12 cellular contexts compared by ENCODE assay signal in the genomic region with DNA sequence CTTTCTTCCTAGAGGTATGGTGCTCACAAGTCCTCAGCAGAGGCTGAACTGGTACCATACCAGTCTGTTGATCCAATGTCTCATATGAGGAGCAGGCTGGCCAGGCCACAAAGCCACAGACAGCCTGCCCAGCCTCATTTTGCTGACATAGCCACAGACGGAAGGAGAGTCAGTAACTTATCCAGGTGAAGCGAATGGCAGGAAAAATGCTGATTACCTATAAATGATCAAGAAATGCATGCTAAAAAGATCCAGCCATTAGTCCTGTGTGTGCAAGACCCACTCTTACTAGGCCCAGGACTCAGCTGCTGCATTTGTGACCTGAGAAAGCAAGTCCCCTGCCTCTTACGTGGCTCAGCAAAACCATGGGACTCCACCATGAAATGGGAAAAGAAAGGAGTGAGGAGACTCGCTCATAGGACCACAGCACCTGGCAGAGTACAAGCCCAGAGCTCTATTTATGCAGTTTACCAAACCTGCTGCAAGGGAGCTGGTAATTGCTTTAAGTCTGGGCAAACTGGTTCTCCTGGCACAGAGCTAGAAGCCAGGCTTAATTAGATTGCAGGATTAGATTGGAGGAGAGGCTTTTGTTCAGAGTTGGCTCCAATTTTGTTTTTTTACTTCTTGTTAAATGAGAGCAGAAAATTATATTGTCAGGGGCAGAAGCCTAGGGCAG. TPM values are rescaled to one million over a fixed set of nuclear protein-coding genes. Genes with fewer than 3 reads are reported as not detected.
A peak's percentile ranks its signal among the peaks of the same experiment; 100 is the strongest.
DNase-seq lines count a peak whose midpoint lies in the region; ATAC-seq and TF ChIP-seq lines count a peak whose summit lies in the region.
"Had no signal": no experiment of that assay in that cellular context is flagged by ENCODE, and none has a peak within 500 bp of the region (broad histone marks: within the 10 kb centered on the region; RNA-seq: fewer than 3 reads in every experiment).

No MANE protein-coding gene starts in this region.

- BruUV-seq in PC-9 (replicated peaks; lab: Mats Ljungman, UMichigan): no TSS peak

- no peak for TF ChIP-seq POLR2A in thyroid gland (IDR thresholded peaks at IDR 0.05)

- CTCF ChIA-PET in PC-9 (lab: Charles Lee): interaction anchor here (1.3 kb wide), 1 partner anchor 19 kb away, joined by 5 read pairs; a partner anchor contains a TSS

- POLR2A ChIA-PET in PC-9 (lab: Charles Lee; ENCODE audit: unreplicated experiment): interaction anchor here (0.5 to 2.2 kb wide), 5 partner anchors 18 to 414 kb away, joined by 3 to 22 read pairs (median 6); a partner anchor contains a TSS

- peak overlapping the region; percentile 88 for H3K27ac ChIP-seq in PC-9
- H3K27ac ChIP-seq in layer of hippocampus (ENCODE audit: low read depth, low read length): peak overlapping the region; percentile 42
- peak overlapping the region; percentile 20 to 58 (median 57) for H3K27ac ChIP-seq in thyroid gland

- peak overlapping the region; percentile 7; the same call in 1 of the 2 replicates for H3K4me3 ChIP-seq in PC-9
- H3K4me3 ChIP-seq in thyroid gland (replicated peaks in 1 of 3): no peak overlapping the region

- H3K79me2 ChIP-seq in PC-9 (ENCODE audit: low read depth): no peaks in the 10 kb centered on the region

- H4K20me1 ChIP-seq in PC-9 (ENCODE audit: insufficient read depth): no peaks in the 10 kb centered on the region

- no peaks in the 10 kb centered on the region for H3K9me2 ChIP-seq in PC-9 (ENCODE audit: insufficient read depth)

- H3K27me3 ChIP-seq in PC-9 (ENCODE audit: insufficient read depth, low read depth) (no peaks in the 10 kb centered on the region), layer of hippocampus (ENCODE audit: control insufficient read depth, insufficient read depth, low read length) (no peaks in the 10 kb centered on the region), thyroid gland (no peaks in the 10 kb centered on the region)

- H3K4me1 ChIP-seq in PC-9 (replicated peaks; ENCODE audit: insufficient read depth) (peaks cover 45% of the 10 kb centered on the region), thyroid gland (peaks cover 4 to 20% of the 10 kb centered on the region in 2 donors)

- H3K9me3 ChIP-seq in PC-9 (ENCODE audit: insufficient read depth, low read depth) (no peaks in the 10 kb centered on the region; the same call in 1 of the 2 replicates), thyroid gland (no peaks in the 10 kb centered on the region)

- ATAC-seq in HG03520 (IDR thresholded peaks at IDR 0.05; ENCODE audit: unreplicated experiment) (no peak), GM21515 (IDR thresholded peaks at IDR 0.05; ENCODE audit: unreplicated experiment) (no peak)

- peak overlapping the region; percentile 31; the same call in 1 of the 2 replicates for H2AFZ ChIP-seq in PC-9

- H3F3A ChIP-seq in PC-9 (ENCODE audit: insufficient read depth, low read depth): peaks cover 32% of the 10 kb centered on the region

- DNase-seq in NCI-H345 (lab: John Stamatoyannopoulos, UW) (peak; percentile 44), NCI-H345 treated with DMSO at 0.1 percent for 48 hours (lab: John Stamatoyannopoulos, UW; ENCODE audit: unreplicated experiment) (no peak), PC-9 (peak; percentile 46 to 90), thyroid gland (peak; percentile 40 to 51), iPS-NIHi11 (ENCODE audit: low spot score) (no peak)
- DNase-seq: ACHN; activated CD4-positive, alpha-beta memory T cell treated with anti-CD3 and anti-CD28 coated beads for 36 hours; GDM1; SW 1271 had no signal

- H3K4me2 ChIP-seq in PC-9: peak overlapping the region; percentile 72

- WGBS in thyroid gland, 2 donors: 69 to 72% methylated on average over 4 of the region's 4 CpGs

- intact Hi-C loops in PC-9 (cut with micrococcal nuclease; ENCODE audit: unreplicated experiment) (loop anchor here (1.0 kb wide), 2 partner anchors 19 to 30 kb away; a partner anchor contains a TSS), thyroid gland (cut with DNase I) (no loop called here)

- TF ChIP-seq CTCF in PC-9 (conservative IDR thresholded peaks at IDR 0.05) (no peak), thyroid gland (IDR thresholded peaks at IDR 0.05) (no peak)

- H3K36me3 ChIP-seq in PC-9 (ENCODE audit: low read depth) (no peaks in the 10 kb centered on the region), thyroid gland (no peaks in the 10 kb centered on the region)

RNA-seq across cellular contexts. Expression of a gene that starts 19.0 kb away (rescaled TPM):
- total RNA-seq in PC-9 (2021) (39.3 and 44.4 TPM in 2 replicates), thyroid gland (100 to 1,000 TPM; 238 to 381 (median 271) TPM)

Comparison
In these comparisons a context has a peak if more than half of its experiments do, and no peak if none do; other contexts are left out.
1. DNase-seq: peak in NCI-H345 (single experiment), PC-9 (2 of 2) and thyroid gland (2 of 2); none in NCI-H345 treated with DMSO at 0.1 percent for 48 hours (single experiment) and iPS-NIHi11 (single experiment).
2. Peak in every context shown above with its lines, with median percentiles within 50 percentile points of each other: H3K27ac ChIP-seq.